10 cellular contexts compared by ENCODE assay signal in genomic region chr11:2701230-2701629, GRCh38. TPM values are rescaled to one million over a fixed set of nuclear protein-coding genes. Genes with fewer than 3 reads are reported as not detected.
DNase-seq lines count a peak whose midpoint lies in the region; ATAC-seq and TF ChIP-seq lines count a peak whose summit lies in the region.
"Had no signal": no experiment of that assay in that cellular context is flagged by ENCODE, and none has a peak within 500 bp of the region (broad histone marks: within the 10 kb centered on the region; RNA-seq: fewer than 3 reads in every experiment).

No MANE protein-coding gene starts in this region.

- H3K27ac ChIP-seq in CD4-positive, alpha-beta T cell (ENCODE audit: low read depth, low read length): no peak overlapping the region
- H3K27ac ChIP-seq in PC-9 (no peak overlapping the region), ovary (peak overlapping the region; percentile 67 to 80)

- 83 to 88% (median 86%) methylated on average over 7 of the region's 7 CpGs for WGBS in ovary, 3 donors

- ATAC-seq in CD4-positive, alpha-beta T cell (ENCODE audit: poor library complexity): no peak
- ATAC-seq in HG02884 (IDR thresholded peaks at IDR 0.05; ENCODE audit: unreplicated experiment): no peak
- ATAC-seq in GM19452 (IDR thresholded peaks at IDR 0.05; ENCODE audit: unreplicated experiment): no peak
- no peak for ATAC-seq in HG03280 (IDR thresholded peaks at IDR 0.05; ENCODE audit: unreplicated experiment)

- H3K4me1 ChIP-seq in PC-9 (replicated peaks; ENCODE audit: insufficient read depth) (peaks cover 14% of the 10 kb centered on the region), ovary (ENCODE audit: insufficient read depth) (peaks cover 2% of the 10 kb centered on the region)

- no TSS peak for BruUV-seq in PC-9 (replicated peaks; lab: Mats Ljungman, UMichigan)

- DNase-seq in CD4-positive, alpha-beta T cell: no peak
- DNase-seq in PC-9 (no peak), endothelial cell (ENCODE audit: low spot score) (no peak), ovary (peak in 3 of 5 donors; percentile 14 to 36 (median 27))
- DNase-seq in stimulated activated CD4-positive, alpha-beta T cell treated with anti-CD3 and anti-CD28 coated beads, Interleukin-1b, Interleukin-23, amount 100 ng/mL, for 48 hours: no peak
- DNase-seq: GDM1, KBM-7 had no signal

- CTCF ChIA-PET in CD4-positive, alpha-beta T cell (lab: Charles Lee): no interaction called here
- CTCF ChIA-PET in PC-9 (lab: Charles Lee): no interaction called here

- H3K9me2 ChIP-seq in PC-9 (ENCODE audit: insufficient read depth): no peaks in the 10 kb centered on the region

- peak overlapping the region; percentile 84; the same call in 1 of the 2 replicates for H3K4me3 ChIP-seq in PC-9
- no peak overlapping the region for H3K4me3 ChIP-seq in ovary

- no peak for TF ChIP-seq POLR2A in ovary (IDR thresholded peaks at IDR 0.05)

- peaks cover 32% of the 10 kb centered on the region for H3K79me2 ChIP-seq in PC-9 (ENCODE audit: low read depth)

- no peaks in the 10 kb centered on the region for H3K27me3 Mint-ChIP-seq in CD4-positive, alpha-beta T cell
- H3K27me3 Mint-ChIP-seq in endothelial cell (ENCODE audit: unreplicated experiment): peaks cover 20% of the 10 kb centered on the region

- no peak overlapping the region for H2AFZ ChIP-seq in PC-9

- H3K4me1 Mint-ChIP-seq in CD4-positive, alpha-beta T cell (ENCODE audit: low read depth): peaks cover 7% of the 10 kb centered on the region
- H3K4me1 Mint-ChIP-seq in endothelial cell (ENCODE audit: unreplicated experiment): peaks cover 16% of the 10 kb centered on the region

- H3K27ac Mint-ChIP-seq in CD4-positive, alpha-beta T cell: peak overlapping the region; percentile 33
- H3K27ac Mint-ChIP-seq in endothelial cell (ENCODE audit: unreplicated experiment): no peak overlapping the region

- H4K20me1 ChIP-seq in PC-9 (ENCODE audit: insufficient read depth): 0 out of 2 replicates have a peak, but pooled peaks cover 4% of the 10 kb centered on the region

- peaks cover 40% of the 10 kb centered on the region for H3K36me3 Mint-ChIP-seq in CD4-positive, alpha-beta T cell (ENCODE audit: low read depth)
- H3K36me3 Mint-ChIP-seq in endothelial cell (ENCODE audit: low read depth, unreplicated experiment): peaks cover 19% of the 10 kb centered on the region

- TF ChIP-seq CTCF in CD4-positive, alpha-beta T cell (IDR thresholded peaks at IDR 0.05): no peak
- TF ChIP-seq CTCF in PC-9 (conservative IDR thresholded peaks at IDR 0.05) (no peak), endothelial cell (IDR thresholded peaks at IDR 0.05; ENCODE audit: unreplicated experiment) (no peak), ovary (IDR thresholded peaks at IDR 0.05) (no peak)

- peak overlapping the region; percentile 94 for H3K4me2 ChIP-seq in PC-9

- intact Hi-C loops in CD4-positive, alpha-beta T cell (cut with DNase I, micrococcal nuclease): no loop called here
- intact Hi-C loops in PC-9 (cut with micrococcal nuclease; ENCODE audit: unreplicated experiment) (loop anchor here (2.0 kb wide), 1 partner anchor 184 kb away; the partner anchor contains the start of gene CDKN1C), ovary (cut with DNase I) (no loop called here)

- no peaks in the 10 kb centered on the region for H3K27me3 ChIP-seq in CD4-positive, alpha-beta T cell (ENCODE audit: control insufficient read depth, insufficient read depth, low read length)
- H3K27me3 ChIP-seq in PC-9 (ENCODE audit: insufficient read depth, low read depth): no peaks in the 10 kb centered on the region
- no peaks in the 10 kb centered on the region for H3K27me3 ChIP-seq in ovary

- H3K36me3 ChIP-seq in PC-9 (ENCODE audit: low read depth) (no peaks in the 10 kb centered on the region), ovary (no peaks in the 10 kb centered on the region)

- H3K4me3 Mint-ChIP-seq in CD4-positive, alpha-beta T cell: peak overlapping the region; percentile 80
- H3K4me3 Mint-ChIP-seq in endothelial cell (ENCODE audit: unreplicated experiment): peak overlapping the region; percentile 31

- no peaks in the 10 kb centered on the region for H3K9me3 Mint-ChIP-seq in CD4-positive, alpha-beta T cell
- no peaks in the 10 kb centered on the region for H3K9me3 Mint-ChIP-seq in endothelial cell (ENCODE audit: unreplicated experiment)

- no peak for TF ChIP-seq EP300 in ovary (IDR thresholded peaks at IDR 0.05)

- no peaks in the 10 kb centered on the region for H3F3A ChIP-seq in PC-9 (ENCODE audit: insufficient read depth, low read depth)

- H3K9me3 ChIP-seq in CD4-positive, alpha-beta T cell (ENCODE audit: control insufficient read depth, low read length): no peaks in the 10 kb centered on the region
- H3K9me3 ChIP-seq in PC-9 (ENCODE audit: insufficient read depth, low read depth) (no peaks in the 10 kb centered on the region), ovary (no peaks in the 10 kb centered on the region)

- POLR2A ChIA-PET in CD4-positive, alpha-beta T cell (lab: Charles Lee): no interaction called here
- POLR2A ChIA-PET in PC-9 (lab: Charles Lee; ENCODE audit: unreplicated experiment): no interaction called here

RNA-seq across cellular contexts. Expression of gene KCNQ1OT1, which starts 1.4 kb away (rescaled TPM):
- under 1 TPM; 0.17 to 0.22 TPM for total RNA-seq in CD4-positive, alpha-beta T cell
- 3.4 and 4.3 TPM in 2 replicates for total RNA-seq in PC-9 (2021)
- 1.2 TPM for total RNA-seq in endothelial cell (ENCODE audit: unreplicated experiment)
- 10 to 100 TPM in 1 of 7 donors, 1 to 10 TPM in 6; 3.9 to 11.5 (median 6.8) TPM for total RNA-seq in ovary
- under 1 TPM; 0.43 to 0.52 TPM for polyA plus RNA-seq in ovary

Comparison
In these comparisons a context has a peak if more than half of its experiments do, and no peak if none do; other contexts are left out.
1. DNase-seq: peak in ovary (3 of 5); none in CD4-positive, alpha-beta T cell (0 of 10), PC-9 (0 of 2), endothelial cell (single experiment) and stimulated activated CD4-positive, alpha-beta T cell treated with anti-CD3 and anti-CD28 coated beads, Interleukin-1b, Interleukin-23, amount 100 ng/mL, for 48 hours (single experiment).
2. H3K27ac ChIP-seq: peak in ovary (2 of 2); none in CD4-positive, alpha-beta T cell (single experiment) and PC-9 (single experiment).